8 cellular contexts compared by ENCODE assay signal in genomic region chr19:45340232-45340898, GRCh38. TPM values are rescaled to one million over a fixed set of nuclear protein-coding genes. Genes with fewer than 3 reads are reported as not detected.
A peak's percentile ranks its signal among the peaks of the same experiment; 100 is the strongest.
DNase-seq lines count a peak whose midpoint lies in the region; ATAC-seq and TF ChIP-seq lines count a peak whose summit lies in the region.

TSS of gene KLC3 (plus strand) at chr19:45340750. CDS start at chr19:45345542, 4,792 bp downstream.

- no peaks in the 10 kb centered on the region for H3K9me3 Mint-ChIP-seq in activated CD4-positive, alpha-beta memory T cell treated with anti-CD3 and anti-CD28 coated beads, Interleukin-2, amount 10 ng/mL, durations not matched to agents 7 days and 5 days

- H3K4me3 Mint-ChIP-seq in activated CD4-positive, alpha-beta memory T cell treated with anti-CD3 and anti-CD28 coated beads, Interleukin-2, amount 10 ng/mL, durations not matched to agents 7 days and 5 days = peak within 1 kb of the TSS; percentile 15

- CTCF ChIA-PET in activated CD4-positive, alpha-beta memory T cell treated with anti-CD3 and anti-CD28 coated beads, Interleukin-2, amount 10 ng/mL, durations not matched to agents 7 days and 5 days (lab: Charles Lee) = interaction anchor here (1.5 to 2.0 kb wide), 3 partner anchors 14 to 138 kb away, joined by 3 to 5 read pairs (median 4); no protein-coding TSS in a partner anchor

- no peak for ATAC-seq in HG02970 (IDR thresholded peaks at IDR 0.05; ENCODE audit: low FRiP score, unreplicated experiment)

- H3K36me3 Mint-ChIP-seq in activated CD4-positive, alpha-beta memory T cell treated with anti-CD3 and anti-CD28 coated beads, Interleukin-2, amount 10 ng/mL, durations not matched to agents 7 days and 5 days (ENCODE audit: low read depth) = no peaks in the 10 kb centered on the region

- no peak for TF ChIP-seq CTCF in fibroblast of villous mesenchyme (IDR thresholded peaks at IDR 0.05; ENCODE audit: insufficient read depth, low read depth, low read length)

- no peak within 1 kb of the TSS for H3K27ac Mint-ChIP-seq in activated CD4-positive, alpha-beta memory T cell treated with anti-CD3 and anti-CD28 coated beads, Interleukin-2, amount 10 ng/mL, durations not matched to agents 7 days and 5 days

- peaks cover 7% of the 10 kb centered on the region for H3K4me1 Mint-ChIP-seq in activated CD4-positive, alpha-beta memory T cell treated with anti-CD3 and anti-CD28 coated beads, Interleukin-2, amount 10 ng/mL, durations not matched to agents 7 days and 5 days

- H3K4me3 ChIP-seq in fibroblast of villous mesenchyme (ENCODE audit: low read depth, low read length) = peak within 1 kb of the TSS; percentile 25
- peak within 1 kb of the TSS; percentile 34 to 67 (median 49) for H3K4me3 ChIP-seq in skin epidermis

- H3K27ac ChIP-seq in skin epidermis = peak within 1 kb of the TSS in 20 of 21 experiments; percentile 10 to 85 (median 68)

- POLR2A ChIA-PET in activated CD4-positive, alpha-beta memory T cell treated with anti-CD3 and anti-CD28 coated beads, Interleukin-2, amount 10 ng/mL, durations not matched to agents 7 days and 5 days (lab: Charles Lee) = no interaction called here

- H3K27me3 Mint-ChIP-seq in activated CD4-positive, alpha-beta memory T cell treated with anti-CD3 and anti-CD28 coated beads, Interleukin-2, amount 10 ng/mL, durations not matched to agents 7 days and 5 days = peaks cover 13% of the 10 kb centered on the region

- DNase-seq in 8988T = peak; percentile 70
- DNase-seq in HuH-7.5 (ENCODE audit: low spot score) = peak; percentile 79
- peak; percentile 41 for DNase-seq in activated CD4-positive, alpha-beta memory T cell treated with anti-CD3 and anti-CD28 coated beads, Interleukin-2, amount 10 ng/mL, durations not matched to agents 7 days and 5 days
- no peak for DNase-seq in fibroblast of villous mesenchyme (ENCODE audit: low read depth)
- DNase-seq in cerebellar cortex (ENCODE audit: low spot score) = no peak
- DNase-seq in HCEC 1CT = no peak

RNA-seq across cellular contexts. Expression of gene KLC3, which starts in this region (rescaled TPM):
- not detected for total RNA-seq in activated CD4-positive, alpha-beta memory T cell treated with anti-CD3 and anti-CD28 coated beads, Interleukin-2, amount 10 ng/mL, durations not matched to agents 7 days and 5 days
- total RNA-seq in fibroblast of villous mesenchyme = 0.32 TPM in 1 of 2 replicates, not detected in the other

Comparison
In these comparisons a context has a peak if more than half of its experiments do, and no peak if none do; other contexts are left out.
1. Peak in DNase-seq in activated CD4-positive, alpha-beta memory T cell treated with anti-CD3 and anti-CD28 coated beads, Interleukin-2, amount 10 ng/mL, durations not matched to agents 7 days and 5 days; RNA of the gene not detected or under 1 TPM.
2. DNase-seq: peak in 8988T (single experiment) and HuH-7.5 (single experiment); none in fibroblast of villous mesenchyme (single experiment), cerebellar cortex (single experiment) and HCEC 1CT (single experiment).